In genomic region chr11:14308114-14308896, GRCh38 we compare ENCODE assay signal across 9 cellular contexts. TPM values are rescaled to one million over a fixed set of nuclear protein-coding genes. Genes with fewer than 3 reads are reported as not detected.
DNase-seq lines count a peak whose midpoint lies in the region; ATAC-seq and TF ChIP-seq lines count a peak whose summit lies in the region.
"Had no signal": no experiment of that assay in that cellular context is flagged by ENCODE, and none has a peak within 500 bp of the region (broad histone marks: within the 10 kb centered on the region; RNA-seq: fewer than 3 reads in every experiment).

No MANE protein-coding gene starts in this region.

- H3K36me3 ChIP-seq in skeletal muscle satellite cell (ENCODE audit: insufficient read depth, low read length), result no peaks in the 10 kb centered on the region
- H3K36me3 ChIP-seq: SJSA1 had no signal

- DNase-seq in D341Med (ENCODE audit: low spot score) (peak; percentile 48), HuH-7.5 (ENCODE audit: low spot score) (peak; percentile 17), foreskin fibroblast (peak; percentile 24 to 66)

- no peaks in the 10 kb centered on the region for H3K9me3 ChIP-seq in skeletal muscle satellite cell (replicated peaks; ENCODE audit: low read length)
- H3K9me3 ChIP-seq: SJSA1 had no signal

- no peaks in the 10 kb centered on the region for H3K27me3 ChIP-seq in skeletal muscle satellite cell (ENCODE audit: control insufficient read depth, insufficient read depth, low read length)
- H3K27me3 ChIP-seq: SJSA1 had no signal

- peak; percentile 41 for ATAC-seq in GM19372 (IDR thresholded peaks at IDR 0.05; ENCODE audit: low read depth, unreplicated experiment)
- peak; percentile 86 for ATAC-seq in SK-N-SH treated with all-trans-retinoic acid at 6 μM for 48 hours
- no peak for ATAC-seq in HG03135 (IDR thresholded peaks at IDR 0.05; ENCODE audit: unreplicated experiment)
- no peak for ATAC-seq in HG03039 (IDR thresholded peaks at IDR 0.05; ENCODE audit: unreplicated experiment)

- peak; percentile 73 for TF ChIP-seq CTCF in foreskin fibroblast (IDR thresholded peaks at IDR 0.05; ENCODE audit: low read depth, low read length)

- peaks cover 52% of the 10 kb centered on the region for H3K4me1 ChIP-seq in skeletal muscle satellite cell (ENCODE audit: control insufficient read depth, insufficient read depth, low read length)

- H3K4me3 ChIP-seq in foreskin fibroblast (ENCODE audit: low read depth in 1 of 2, low read length in 2 of 2) (no peak overlapping the region), skeletal muscle satellite cell (ENCODE audit: low read length) (no peak overlapping the region)
- H3K4me3 ChIP-seq: SJSA1 had no signal

- no peak overlapping the region for H3K9ac ChIP-seq in skeletal muscle satellite cell (ENCODE audit: low read depth, low read length)

- H3K4me2 ChIP-seq in skeletal muscle satellite cell (ENCODE audit: low read length), result peak overlapping the region; percentile 29

TF ChIP-seq in SK-N-SH treated with all-trans-retinoic acid at 6 μM for 48 hours, 23 proteins besides CTCF, POLR2A, EP300 and RAD21:
- no peak for TF ChIP-seq CSRNP3 (CRISPR knock-in tag; IDR thresholded peaks at IDR 0.05)
- TF ChIP-seq ZNF8 (CRISPR knock-in tag; IDR thresholded peaks at IDR 0.05), result no peak
- no peak for TF ChIP-seq ZNF565 (CRISPR knock-in tag; conservative IDR thresholded peaks at IDR 0.05; ENCODE audit: low read depth)
- no peak for TF ChIP-seq TOX (CRISPR knock-in tag; IDR thresholded peaks at IDR 0.05; ENCODE audit: borderline replicate concordance)
- no peak for TF ChIP-seq ARNTL (CRISPR knock-in tag; IDR thresholded peaks at IDR 0.05; ENCODE audit: borderline replicate concordance, low read depth)
- no peak for TF ChIP-seq RARB (CRISPR knock-in tag; IDR thresholded peaks at IDR 0.05)
- TF ChIP-seq TCF4 (CRISPR knock-in tag; IDR thresholded peaks at IDR 0.05; ENCODE audit: borderline replicate concordance), result no peak
- TF ChIP-seq, protein P1, sequence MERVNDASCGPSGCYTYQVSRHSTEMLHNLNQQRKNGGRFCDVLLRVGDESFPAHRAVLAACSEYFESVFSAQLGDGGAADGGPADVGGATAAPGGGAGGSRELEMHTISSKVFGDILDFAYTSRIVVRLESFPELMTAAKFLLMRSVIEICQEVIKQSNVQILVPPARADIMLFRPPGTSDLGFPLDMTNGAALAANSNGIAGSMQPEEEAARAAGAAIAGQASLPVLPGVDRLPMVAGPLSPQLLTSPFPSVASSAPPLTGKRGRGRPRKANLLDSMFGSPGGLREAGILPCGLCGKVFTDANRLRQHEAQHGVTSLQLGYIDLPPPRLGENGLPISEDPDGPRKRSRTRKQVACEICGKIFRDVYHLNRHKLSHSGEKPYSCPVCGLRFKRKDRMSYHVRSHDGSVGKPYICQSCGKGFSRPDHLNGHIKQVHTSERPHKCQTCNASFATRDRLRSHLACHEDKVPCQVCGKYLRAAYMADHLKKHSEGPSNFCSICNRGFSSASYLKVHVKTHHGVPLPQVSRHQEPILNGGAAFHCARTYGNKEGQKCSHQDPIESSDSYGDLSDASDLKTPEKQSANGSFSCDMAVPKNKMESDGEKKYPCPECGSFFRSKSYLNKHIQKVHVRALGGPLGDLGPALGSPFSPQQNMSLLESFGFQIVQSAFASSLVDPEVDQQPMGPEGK (CRISPR knock-in tag; IDR thresholded peaks at IDR 0.05; ENCODE audit: borderline replicate concordance), result no peak
- no peak for TF ChIP-seq PPARA (CRISPR knock-in tag; IDR thresholded peaks at IDR 0.05; ENCODE audit: borderline replicate concordance)
- TF ChIP-seq ISL1 (CRISPR knock-in tag; IDR thresholded peaks at IDR 0.05), result no peak
- no peak for TF ChIP-seq CSDC2 (CRISPR knock-in tag; IDR thresholded peaks at IDR 0.05)
- TF ChIP-seq POU6F1 (CRISPR knock-in tag; IDR thresholded peaks at IDR 0.05; ENCODE audit: borderline replicate concordance, low read depth), result no peak
- TF ChIP-seq, protein P2, sequence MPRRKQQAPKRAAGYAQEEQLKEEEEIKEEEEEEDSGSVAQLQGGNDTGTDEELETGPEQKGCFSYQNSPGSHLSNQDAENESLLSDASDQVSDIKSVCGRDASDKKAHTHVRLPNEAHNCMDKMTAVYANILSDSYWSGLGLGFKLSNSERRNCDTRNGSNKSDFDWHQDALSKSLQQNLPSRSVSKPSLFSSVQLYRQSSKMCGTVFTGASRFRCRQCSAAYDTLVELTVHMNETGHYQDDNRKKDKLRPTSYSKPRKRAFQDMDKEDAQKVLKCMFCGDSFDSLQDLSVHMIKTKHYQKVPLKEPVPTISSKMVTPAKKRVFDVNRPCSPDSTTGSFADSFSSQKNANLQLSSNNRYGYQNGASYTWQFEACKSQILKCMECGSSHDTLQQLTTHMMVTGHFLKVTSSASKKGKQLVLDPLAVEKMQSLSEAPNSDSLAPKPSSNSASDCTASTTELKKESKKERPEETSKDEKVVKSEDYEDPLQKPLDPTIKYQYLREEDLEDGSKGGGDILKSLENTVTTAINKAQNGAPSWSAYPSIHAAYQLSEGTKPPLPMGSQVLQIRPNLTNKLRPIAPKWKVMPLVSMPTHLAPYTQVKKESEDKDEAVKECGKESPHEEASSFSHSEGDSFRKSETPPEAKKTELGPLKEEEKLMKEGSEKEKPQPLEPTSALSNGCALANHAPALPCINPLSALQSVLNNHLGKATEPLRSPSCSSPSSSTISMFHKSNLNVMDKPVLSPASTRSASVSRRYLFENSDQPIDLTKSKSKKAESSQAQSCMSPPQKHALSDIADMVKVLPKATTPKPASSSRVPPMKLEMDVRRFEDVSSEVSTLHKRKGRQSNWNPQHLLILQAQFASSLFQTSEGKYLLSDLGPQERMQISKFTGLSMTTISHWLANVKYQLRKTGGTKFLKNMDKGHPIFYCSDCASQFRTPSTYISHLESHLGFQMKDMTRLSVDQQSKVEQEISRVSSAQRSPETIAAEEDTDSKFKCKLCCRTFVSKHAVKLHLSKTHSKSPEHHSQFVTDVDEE (CRISPR knock-in tag; IDR thresholded peaks at IDR 0.05), result no peak
- no peak for TF ChIP-seq ZFP30 (CRISPR knock-in tag; IDR thresholded peaks at IDR 0.05)
- TF ChIP-seq OSR1 (CRISPR knock-in tag; IDR thresholded peaks at IDR 0.05), result no peak
- TF ChIP-seq BACH2 (CRISPR knock-in tag; IDR thresholded peaks at IDR 0.05; ENCODE audit: borderline replicate concordance), result no peak
- TF ChIP-seq, protein P3, sequence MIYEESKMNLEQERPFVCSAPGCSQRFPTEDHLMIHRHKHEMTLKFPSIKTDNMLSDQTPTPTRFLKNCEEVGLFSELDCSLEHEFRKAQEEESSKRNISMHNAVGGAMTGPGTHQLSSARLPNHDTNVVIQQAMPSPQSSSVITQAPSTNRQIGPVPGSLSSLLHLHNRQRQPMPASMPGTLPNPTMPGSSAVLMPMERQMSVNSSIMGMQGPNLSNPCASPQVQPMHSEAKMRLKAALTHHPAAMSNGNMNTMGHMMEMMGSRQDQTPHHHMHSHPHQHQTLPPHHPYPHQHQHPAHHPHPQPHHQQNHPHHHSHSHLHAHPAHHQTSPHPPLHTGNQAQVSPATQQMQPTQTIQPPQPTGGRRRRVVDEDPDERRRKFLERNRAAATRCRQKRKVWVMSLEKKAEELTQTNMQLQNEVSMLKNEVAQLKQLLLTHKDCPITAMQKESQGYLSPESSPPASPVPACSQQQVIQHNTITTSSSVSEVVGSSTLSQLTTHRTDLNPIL (CRISPR knock-in tag; IDR thresholded peaks at IDR 0.05; ENCODE audit: low read depth), result no peak
- TF ChIP-seq ESRRG (CRISPR knock-in tag; IDR thresholded peaks at IDR 0.05), result no peak

RNA-seq across cellular contexts. Expression of gene RRAS2, which starts 50.7 kb away (rescaled TPM):
- 121 and 166 TPM in 2 replicates for total RNA-seq in skeletal muscle satellite cell (2012; rRNA removed)

Comparison
In these comparisons a context has a peak if more than half of its experiments do, and no peak if none do; other contexts are left out.
1. ATAC-seq: peak in GM19372 (single experiment) and SK-N-SH treated with all-trans-retinoic acid at 6 μM for 48 hours (single experiment); none in HG03135 (single experiment) and HG03039 (single experiment).
2. Peak in every context shown above with its lines, with median percentiles within 50 percentile points of each other: DNase-seq.